Comparison of ENCODE assay signal across 8 cellular contexts in the genomic region with DNA sequence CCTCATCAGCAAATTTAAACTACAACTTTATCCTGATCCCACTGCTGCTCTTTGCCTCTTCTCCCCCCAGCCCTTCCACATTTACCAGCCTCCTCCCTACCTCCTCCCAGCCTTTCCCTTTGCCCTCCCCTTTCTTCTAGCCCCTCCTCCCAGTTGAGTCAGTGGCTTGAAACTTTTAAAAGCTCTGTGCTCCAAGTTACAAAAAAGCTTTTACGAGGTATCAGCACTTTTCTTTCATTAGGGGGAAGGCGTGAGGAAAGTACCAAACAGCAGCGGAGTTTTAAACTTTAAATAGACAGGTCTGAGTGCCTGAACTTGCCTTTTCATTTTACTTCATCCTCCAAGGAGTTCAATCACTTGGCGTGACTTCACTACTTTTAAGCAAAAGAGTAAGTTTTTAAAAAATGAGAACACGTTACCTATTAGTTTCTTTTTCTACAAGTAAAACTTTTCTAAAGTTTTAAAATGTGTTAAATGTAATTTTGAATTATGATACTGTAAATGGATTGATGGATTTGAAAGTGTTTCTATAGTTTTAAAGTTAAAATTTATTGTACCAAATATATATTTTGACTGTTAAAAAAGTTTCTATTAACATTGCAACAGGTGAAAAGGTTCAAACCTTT. TPM values are rescaled to one million over a fixed set of nuclear protein-coding genes. Genes with fewer than 3 reads are reported as not detected.
DNase-seq lines count a peak whose midpoint lies in the region; ATAC-seq and TF ChIP-seq lines count a peak whose summit lies in the region.

A gene (plus strand): TSS at position 203 of the 626 bp plus-strand sequence. CDS start 11,202 bp downstream, outside the sequence.

- TF ChIP-seq CTCF in AG04450 (IDR thresholded peaks at IDR 0.05; ENCODE audit: low read depth, low read length), result no peak

- DNase-seq in AG04450 (ENCODE audit: low read depth, low spot score) (peak; percentile 46), cerebellar cortex (ENCODE audit: low spot score) (peak; percentile 89), immature natural killer cell (no peak), NCI-H146 treated with DMSO at 0.1 percent for 48 hours (lab: John Stamatoyannopoulos, UW; ENCODE audit: unreplicated experiment) (no peak), NCI-H82 treated with DMSO at 0.1 percent for 48 hours (lab: John Stamatoyannopoulos, UW; ENCODE audit: unreplicated experiment) (no peak)

- peak within 1 kb of the TSS; percentile 96 for H3K9ac ChIP-seq in skeletal muscle satellite cell (ENCODE audit: low read depth, low read length)

- H3K4me3 Mint-ChIP-seq in IgD-negative memory B cell (peak within 1 kb of the TSS; percentile 74 to 92 (median 83)), immature natural killer cell (peak within 1 kb of the TSS; percentile 40 to 71 (median 50))

- peak within 1 kb of the TSS; percentile 89 for H3K4me2 ChIP-seq in skeletal muscle satellite cell (ENCODE audit: low read length)

- POLR2A ChIA-PET in AG04450 (lab: Yijun Ruan, JAX), result no interaction called here

- H3K27me3 ChIP-seq in AG04450 (ENCODE audit: control insufficient read depth, insufficient read depth, low read length) (no peaks in the 10 kb centered on the region), skeletal muscle satellite cell (ENCODE audit: control insufficient read depth, insufficient read depth, low read length) (no peaks in the 10 kb centered on the region)

- peak within 1 kb of the TSS; percentile 83 for H3K27ac ChIP-seq in AG04450 (ENCODE audit: low read depth, low read length)

- H3K4me1 Mint-ChIP-seq in IgD-negative memory B cell, result peaks cover 2 to 16% (median 14%) of the 10 kb centered on the region in 3 donors
- H3K4me1 Mint-ChIP-seq in immature natural killer cell, result peaks cover 14 to 23% of the 10 kb centered on the region in 2 donors

- no peaks in the 10 kb centered on the region for H3K36me3 ChIP-seq in skeletal muscle satellite cell (ENCODE audit: insufficient read depth, low read length)

- CTCF ChIA-PET in AG04450 (lab: Charles Lee), result interaction anchor here (0.7 to 10.1 kb wide), 5 partner anchors 87 to 750 kb away, joined by 3 to 83 read pairs (median 4); no protein-coding TSS in a partner anchor

- H3K9me3 ChIP-seq in AG04450 (ENCODE audit: control insufficient read depth, insufficient read depth, low read length), result peaks cover 3% of the 10 kb centered on the region; the same call in 1 of the 2 replicates
- no peaks in the 10 kb centered on the region for H3K9me3 ChIP-seq in skeletal muscle satellite cell (replicated peaks; ENCODE audit: low read length)

- H3K9me3 Mint-ChIP-seq in IgD-negative memory B cell (no peaks in the 10 kb centered on the region), immature natural killer cell (peaks cover 0 to 5% (median under 1%) of the 10 kb centered on the region in 6 donors)

- H3K27me3 Mint-ChIP-seq in IgD-negative memory B cell, result peaks cover 24% of the 10 kb centered on the region
- H3K27me3 Mint-ChIP-seq in immature natural killer cell (ENCODE audit: low read depth in 3 of 3), result peaks cover 5 to 21% (median 7%) of the 10 kb centered on the region in 3 donors

- H3K36me3 Mint-ChIP-seq in IgD-negative memory B cell (no peaks in the 10 kb centered on the region), immature natural killer cell (no peaks in the 10 kb centered on the region)

- no peak for ATAC-seq in HG03469 (IDR thresholded peaks at IDR 0.05; ENCODE audit: unreplicated experiment)

- H3K4me1 ChIP-seq in skeletal muscle satellite cell (ENCODE audit: control insufficient read depth, insufficient read depth, low read length), result peaks cover 12% of the 10 kb centered on the region

- H3K4me3 ChIP-seq in AG04450 (ENCODE audit: low read depth, low read length) (peak within 1 kb of the TSS; percentile 87), skeletal muscle satellite cell (ENCODE audit: low read length) (peak within 1 kb of the TSS; percentile 86)

- no peak within 1 kb of the TSS for H3K27ac Mint-ChIP-seq in IgD-negative memory B cell
- H3K27ac Mint-ChIP-seq in immature natural killer cell, result no peak within 1 kb of the TSS

RNA-seq across cellular contexts. Expression of the gene that starts here (rescaled TPM):
- polyA plus RNA-seq in AG04450 (2011; rRNA removed), result 261 and 323 TPM in 2 replicates
- polyA minus RNA-seq in AG04450 (2011; rRNA and poly(A)+ RNA removed), result 234 and 259 TPM in 2 replicates
- not detected for polyA plus RNA-seq in IgD-negative memory B cell
- not detected for polyA plus RNA-seq in immature natural killer cell
- 83.4 and 105 TPM in 2 replicates for total RNA-seq in skeletal muscle satellite cell (2012; rRNA removed)

Comparison
In these comparisons a context has a peak if more than half of its experiments do, and no peak if none do; other contexts are left out.
1. RNA of the gene that starts here (polyA plus RNA-seq): 261 to 323 TPM in AG04450; not detected in IgD-negative memory B cell (single experiment) and not detected in immature natural killer cell; every median in the first group is over 100 times any median in the second.
2. DNase-seq: peak in AG04450 (single experiment) and cerebellar cortex (single experiment); none in immature natural killer cell (0 of 3), NCI-H146 treated with DMSO at 0.1 percent for 48 hours (single experiment) and NCI-H82 treated with DMSO at 0.1 percent for 48 hours (single experiment).